ENCODE assay signal across 10 cellular contexts in the genomic region with DNA sequence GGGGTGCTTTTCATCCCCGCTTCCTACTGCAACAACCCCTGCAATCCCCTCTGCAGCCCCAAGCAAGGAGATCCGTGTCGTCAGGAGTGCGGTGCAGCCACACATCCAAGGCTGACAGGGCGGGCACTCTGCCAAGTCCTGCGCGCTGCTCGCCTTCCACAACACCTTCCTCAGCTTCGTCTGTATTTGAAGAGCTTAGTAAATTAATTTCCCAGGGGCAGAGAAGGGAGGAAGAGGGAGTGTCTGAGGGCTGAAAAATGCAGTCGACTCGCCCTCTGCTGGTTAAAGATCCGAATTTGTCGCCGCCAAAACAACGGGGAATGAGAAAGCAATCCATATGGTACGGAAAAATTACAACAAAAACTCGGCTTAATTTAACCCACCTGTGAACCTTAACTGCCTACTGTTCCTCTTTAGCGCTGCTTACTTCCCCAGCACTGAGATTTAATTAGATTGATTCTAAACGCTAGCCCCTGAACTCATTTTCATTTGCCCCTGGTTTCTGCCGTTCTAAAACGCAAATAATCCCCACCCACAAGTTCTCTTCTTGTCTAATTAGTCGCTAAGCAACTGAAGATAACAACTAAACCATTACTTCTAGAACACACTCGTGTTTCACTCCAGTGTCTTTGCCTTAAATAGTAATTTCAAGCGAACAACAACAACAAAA. TPM values are rescaled to one million over a fixed set of nuclear protein-coding genes. Genes with fewer than 3 reads are reported as not detected.
DNase-seq lines count a peak whose midpoint lies in the region; ATAC-seq, FAIRE-seq and TF ChIP-seq lines count a peak whose summit lies in the region.
"Had no signal": no experiment of that assay in that cellular context is flagged by ENCODE, and none has a peak within 500 bp of the region (broad histone marks: within the 10 kb centered on the region; RNA-seq: fewer than 3 reads in every experiment).

No MANE protein-coding gene starts in this region.

- H3K9me2 ChIP-seq in OCI-LY7 (ENCODE audit: insufficient read depth, low read length) = no peaks in the 10 kb centered on the region

- dilution Hi-C loops in endothelial cell of umbilical vein (cut with MboI; ENCODE audit: extremely low pct_ligation_motif_present, low sequenced_read_pairs) = no loop called here

- POLR2A ChIA-PET in endothelial cell of umbilical vein (lab: Charles Lee) = no interaction called here
- POLR2A ChIA-PET in OCI-LY7 (lab: Charles Lee) = no interaction called here
- POLR2A ChIA-PET in CD4-positive, alpha-beta T cell (lab: Charles Lee) = no interaction called here

- H3K27ac ChIP-seq in endothelial cell of umbilical vein (ENCODE audit: insufficient read depth, low read depth, low read length) = no peak overlapping the region
- H3K27ac ChIP-seq in OCI-LY7 (ENCODE audit: low read depth, low read length, poor library complexity, severe bottlenecking) = no peak overlapping the region
- no peak overlapping the region for H3K27ac ChIP-seq in CD4-positive, alpha-beta T cell (ENCODE audit: low read depth, low read length)
- H3K27ac ChIP-seq: KMS-11, neutrophil had no signal

- BruUV-seq in endothelial cell of umbilical vein (replicated peaks; lab: Mats Ljungman, UMichigan) (no TSS peak), OCI-LY7 (replicated peaks; lab: Mats Ljungman, UMichigan) (no TSS peak)

- H3K27me3 Mint-ChIP-seq in nephron (ENCODE audit: low read depth) = peaks cover 4% of the 10 kb centered on the region
- H3K27me3 Mint-ChIP-seq in CD4-positive, alpha-beta T cell = peaks cover 29% of the 10 kb centered on the region

- ATAC-seq in GM21447 (IDR thresholded peaks at IDR 0.05; ENCODE audit: unreplicated experiment) = no peak
- ATAC-seq in CD4-positive, alpha-beta T cell (ENCODE audit: poor library complexity) = no peak

- H3K9me1 ChIP-seq in endothelial cell of umbilical vein (replicated peaks; ENCODE audit: control insufficient read depth, extremely low read depth, insufficient read depth, low read length) = no peaks in the 10 kb centered on the region

- no peak overlapping the region for H3K27ac Mint-ChIP-seq in nephron
- no peak overlapping the region for H3K27ac Mint-ChIP-seq in CD4-positive, alpha-beta T cell

- H3K4me1 Mint-ChIP-seq in nephron = peaks cover 4% of the 10 kb centered on the region
- H3K4me1 Mint-ChIP-seq in CD4-positive, alpha-beta T cell (ENCODE audit: low read depth) = no peaks in the 10 kb centered on the region

- H3K36me3 ChIP-seq in endothelial cell of umbilical vein (ENCODE audit: control insufficient read depth in 2 of 2, extremely low read depth in 1 of 2, insufficient read depth in 2 of 2, low read length in 2 of 2) (no peaks in the 10 kb centered on the region), OCI-LY7 (ENCODE audit: insufficient read depth, low read length) (no peaks in the 10 kb centered on the region)
- H3K36me3 ChIP-seq: neutrophil had no signal

- H3K9me3 Mint-ChIP-seq in nephron = no peaks in the 10 kb centered on the region
- no peaks in the 10 kb centered on the region for H3K9me3 Mint-ChIP-seq in CD4-positive, alpha-beta T cell

- no peaks in the 10 kb centered on the region for H3K79me2 ChIP-seq in endothelial cell of umbilical vein (ENCODE audit: control insufficient read depth, insufficient read depth, low read length)
- H3K79me2 ChIP-seq in OCI-LY7 (ENCODE audit: insufficient read depth, low read depth, low read length) = no peaks in the 10 kb centered on the region

- no peak overlapping the region for H3K4me3 ChIP-seq in endothelial cell of umbilical vein (replicated peaks in 1 of 3; ENCODE audit: insufficient read depth in 1 of 3, low read depth in 1 of 3, low read length in 3 of 3)
- H3K4me3 ChIP-seq in OCI-LY7 (ENCODE audit: low read depth, low read length, poor library complexity, severe bottlenecking) = no peak overlapping the region

- H3K4me1 ChIP-seq in endothelial cell of umbilical vein (ENCODE audit: control insufficient read depth, extremely low read depth, insufficient read depth, low read length) (no peaks in the 10 kb centered on the region), OCI-LY7 (ENCODE audit: insufficient read depth, low read length, poor library complexity, severe bottlenecking) (no peaks in the 10 kb centered on the region)

- H4K20me1 ChIP-seq in endothelial cell of umbilical vein (replicated peaks; ENCODE audit: control insufficient read depth, extremely low read depth, insufficient read depth, low read length) = no peaks in the 10 kb centered on the region
- H4K20me1 ChIP-seq in OCI-LY7 (ENCODE audit: insufficient read depth, low read length) = no peaks in the 10 kb centered on the region

- no peak for TF ChIP-seq POLR2A in endothelial cell of umbilical vein (IDR thresholded peaks at IDR 0.05; ENCODE audit: low read depth, low read length)

- intact Hi-C loops in endothelial cell of umbilical vein (cut with micrococcal nuclease) = loop anchor here (2.0 to 5.0 kb wide), 2 partner anchors 73 to 199 kb away; a partner anchor contains a TSS
- intact Hi-C loops in OCI-LY7 (cut with micrococcal nuclease; ENCODE audit: unreplicated experiment) = no loop called here
- intact Hi-C loops in CD4-positive, alpha-beta T cell (cut with DNase I, micrococcal nuclease) = no loop called here

- H2AFZ ChIP-seq in endothelial cell of umbilical vein (ENCODE audit: low read depth, low read length) (no peak overlapping the region), OCI-LY7 (ENCODE audit: low read length) (no peak overlapping the region)

- CTCF ChIA-PET in endothelial cell of umbilical vein (lab: Charles Lee) = interaction anchor here (0.6 to 2.3 kb wide), 18 partner anchors 12 to 246 kb away, joined by 3 to 34 read pairs (median 4); a partner anchor contains a TSS
- CTCF ChIA-PET in OCI-LY7 (lab: Charles Lee; ENCODE audit: unreplicated experiment) = no interaction called here
- CTCF ChIA-PET in CD4-positive, alpha-beta T cell (lab: Charles Lee) = no interaction called here

- no peak overlapping the region for H3K4me3 Mint-ChIP-seq in nephron
- H3K4me3 Mint-ChIP-seq in CD4-positive, alpha-beta T cell = no peak overlapping the region

- H3K27me3 ChIP-seq in endothelial cell of umbilical vein (ENCODE audit: control insufficient read depth in 2 of 2, insufficient read depth in 2 of 2, low read length in 2 of 2) = no peaks in the 10 kb centered on the region
- H3K27me3 ChIP-seq in CD4-positive, alpha-beta T cell (ENCODE audit: control insufficient read depth, insufficient read depth, low read length) = no peaks in the 10 kb centered on the region

- H3K4me2 ChIP-seq in endothelial cell of umbilical vein (ENCODE audit: insufficient read depth, low read length) (no peak overlapping the region), OCI-LY7 (ENCODE audit: low read length) (no peak overlapping the region)
- H3K4me2 ChIP-seq: KMS-11 had no signal

- no peak for FAIRE-seq in endothelial cell of umbilical vein (lab: Jason Lieb, UNC)

- TF ChIP-seq CTCF in endothelial cell of umbilical vein (IDR thresholded peaks at IDR 0.05; ENCODE audit: extremely low read depth in 1 of 2, insufficient read depth in 1 of 2, low read depth in 1 of 2, low read length in 2 of 2) = peak in 1 of 2 donors; percentile 47
- TF ChIP-seq CTCF in nephron (IDR thresholded peaks at IDR 0.05; ENCODE audit: unreplicated experiment in 3 of 3) = peak; percentile 71 to 93 (median 80)
- TF ChIP-seq CTCF in OCI-LY7 (conservative IDR thresholded peaks at IDR 0.05; ENCODE audit: low read length) = no peak
- no peak for TF ChIP-seq CTCF in CD4-positive, alpha-beta T cell (IDR thresholded peaks at IDR 0.05)

- H3K9ac ChIP-seq in endothelial cell of umbilical vein (replicated peaks; ENCODE audit: extremely low read depth, insufficient read depth, low read length) = no peak overlapping the region
- H3K9ac ChIP-seq: KMS-11 had no signal

- DNase-seq in HS-5 (ENCODE audit: low read depth) = peak; percentile 36
- peak; percentile 98 for DNase-seq in NCI-H69 (lab: John Stamatoyannopoulos, UW)
- DNase-seq in endothelial cell of umbilical vein (ENCODE audit: low read depth, low spot score) = peak; percentile 37
- no peak for DNase-seq in epidermal melanocyte (ENCODE audit: insufficient read length, low spot score)
- no peak for DNase-seq in OCI-LY7 (ENCODE audit: low spot score)
- no peak for DNase-seq in CD4-positive, alpha-beta T cell

- no peaks in the 10 kb centered on the region for H3K36me3 Mint-ChIP-seq in nephron (ENCODE audit: low read depth)
- H3K36me3 Mint-ChIP-seq in CD4-positive, alpha-beta T cell (ENCODE audit: low read depth) = no peaks in the 10 kb centered on the region

- no peaks in the 10 kb centered on the region for H3K9me3 ChIP-seq in endothelial cell of umbilical vein (replicated peaks; ENCODE audit: control insufficient read depth, insufficient read depth, low read length)
- H3K9me3 ChIP-seq in OCI-LY7 (ENCODE audit: low read length) = no peaks in the 10 kb centered on the region
- peaks cover 18% of the 10 kb centered on the region for H3K9me3 ChIP-seq in CD4-positive, alpha-beta T cell (ENCODE audit: control insufficient read depth, low read length)

TF ChIP-seq in endothelial cell of umbilical vein, 7 proteins besides CTCF, POLR2A, EP300 and RAD21 (continues in another document):
- TF ChIP-seq POLR2AphosphoS5 (IDR thresholded peaks at IDR 0.05; ENCODE audit: insufficient read depth, low read depth, low read length) = no peak
- TF ChIP-seq FOS (IDR thresholded peaks at IDR 0.05; ENCODE audit: borderline replicate concordance, insufficient read depth, low read length) = no peak

RNA-seq across cellular contexts. Expression of a gene that starts 10.9 kb away (rescaled TPM):
- total RNA-seq in endothelial cell of umbilical vein = not detected in 2 replicates
- polyA plus RNA-seq in endothelial cell of umbilical vein = not detected in 2 replicates
- not detected in 2 replicates for polyA plus RNA-seq in endothelial cell of umbilical vein (2011; cell fraction: cytosol; rRNA removed)
- polyA plus RNA-seq in endothelial cell of umbilical vein (2011; cell fraction: nucleus; rRNA removed) = not detected in 2 replicates
- polyA plus RNA-seq in endothelial cell of umbilical vein (2012) = not detected in 2 replicates
- not detected in 2 replicates for polyA minus RNA-seq in endothelial cell of umbilical vein
- polyA minus RNA-seq in endothelial cell of umbilical vein (2011; cell fraction: cytosol; rRNA and poly(A)+ RNA removed) = not detected
- polyA minus RNA-seq in endothelial cell of umbilical vein (2011; cell fraction: nucleus; rRNA and poly(A)+ RNA removed) = not detected in 2 replicates
- not detected in 2 replicates for total RNA-seq in OCI-LY7 (2014; rRNA removed; shearing (Covaris generic))
- total RNA-seq in OCI-LY7 (2022) = not detected in 2 replicates
- not detected for total RNA-seq in CD4-positive, alpha-beta T cell

RNA-seq across cellular contexts. Expression of a gene that starts 54.2 kb away (rescaled TPM):
- total RNA-seq in endothelial cell of umbilical vein (0.23 and 0.58 TPM in 2 replicates), OCI-LY7 (2022) (not detected in 2 replicates)
- 0.40 and 0.57 TPM in 2 replicates for polyA plus RNA-seq in endothelial cell of umbilical vein
- polyA plus RNA-seq in endothelial cell of umbilical vein (2011; cell fraction: cytosol; rRNA removed) = 0.21 TPM in 2 replicates
- polyA plus RNA-seq in endothelial cell of umbilical vein (2011; cell fraction: nucleus; rRNA removed) = 0.13 and 0.25 TPM in 2 replicates
- polyA plus RNA-seq in endothelial cell of umbilical vein (2012) = 0.54 and 1.8 TPM in 2 replicates
- polyA minus RNA-seq in endothelial cell of umbilical vein = 0.07 and 1.5 TPM in 2 replicates
- polyA minus RNA-seq in endothelial cell of umbilical vein (2011; cell fraction: cytosol; rRNA and poly(A)+ RNA removed) = 1.9 TPM
- 0.29 and 0.34 TPM in 2 replicates for polyA minus RNA-seq in endothelial cell of umbilical vein (2011; cell fraction: nucleus; rRNA and poly(A)+ RNA removed)
- total RNA-seq in OCI-LY7 (2014; rRNA removed; shearing (Covaris generic)) = not detected in 2 replicates
- total RNA-seq in CD4-positive, alpha-beta T cell = not detected

Comparison
In these comparisons a context has a peak if more than half of its experiments do, and no peak if none do; other contexts are left out.
1. DNase-seq: peak in HS-5 (single experiment), NCI-H69 (single experiment) and endothelial cell of umbilical vein (single experiment); none in epidermal melanocyte (single experiment), OCI-LY7 (single experiment) and CD4-positive, alpha-beta T cell (0 of 10).
2. CTCF ChIP-seq: peak in nephron (3 of 3); none in OCI-LY7 (single experiment) and CD4-positive, alpha-beta T cell (single experiment).